In the genomic region with DNA sequence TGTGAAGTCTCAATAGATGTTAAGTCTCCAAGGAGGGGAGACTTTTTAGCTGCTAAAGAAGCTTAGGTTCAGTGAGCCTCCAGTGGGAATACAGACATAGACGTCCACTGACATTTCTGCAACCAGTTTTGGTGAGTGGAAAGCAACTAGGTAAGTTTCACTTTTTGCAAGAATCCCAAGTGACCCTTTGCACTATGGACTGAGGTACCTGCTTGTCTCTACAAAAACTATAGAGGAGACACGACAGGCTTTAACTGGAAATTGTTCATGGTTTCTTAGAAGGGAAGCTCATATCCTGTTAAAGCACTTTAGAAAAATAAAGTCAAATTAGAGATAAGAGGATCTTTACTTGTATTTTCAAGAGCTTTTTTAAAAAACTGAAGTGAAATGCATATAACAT, we compare ENCODE assay signal across 2 cellular contexts.
TF ChIP-seq lines count a peak whose summit lies in the region.

No MANE protein-coding gene starts in this region.

TF ChIP-seq in GM12878, 131 proteins besides CTCF, POLR2A, EP300 and RAD21 (continues in another document):
- TF ChIP-seq HDGF (IDR thresholded peaks at IDR 0.05) (no peak), ZSCAN29 (IDR thresholded peaks at IDR 0.05) (no peak), RUNX3 (IDR thresholded peaks at IDR 0.05; ENCODE audit: low read length) (no peak), MTA3 (IDR thresholded peaks at IDR 0.05; ENCODE audit: borderline replicate concordance, low read length) (no peak), IKZF2 (IDR thresholded peaks at IDR 0.05) (no peak), CREB1 (IDR thresholded peaks at IDR 0.05; ENCODE audit: low read depth) (no peak), ZNF592 (IDR thresholded peaks at IDR 0.05) (no peak), CUX1 (IDR thresholded peaks at IDR 0.05; ENCODE audit: insufficient replicate concordance, low read depth, low read length) (no peak), JUND (IDR thresholded peaks at IDR 0.05; ENCODE audit: low read depth, low read length) (no peak), GABPA (IDR thresholded peaks at IDR 0.05; ENCODE audit: low read depth) (no peak)
- TF ChIP-seq, protein P1, sequence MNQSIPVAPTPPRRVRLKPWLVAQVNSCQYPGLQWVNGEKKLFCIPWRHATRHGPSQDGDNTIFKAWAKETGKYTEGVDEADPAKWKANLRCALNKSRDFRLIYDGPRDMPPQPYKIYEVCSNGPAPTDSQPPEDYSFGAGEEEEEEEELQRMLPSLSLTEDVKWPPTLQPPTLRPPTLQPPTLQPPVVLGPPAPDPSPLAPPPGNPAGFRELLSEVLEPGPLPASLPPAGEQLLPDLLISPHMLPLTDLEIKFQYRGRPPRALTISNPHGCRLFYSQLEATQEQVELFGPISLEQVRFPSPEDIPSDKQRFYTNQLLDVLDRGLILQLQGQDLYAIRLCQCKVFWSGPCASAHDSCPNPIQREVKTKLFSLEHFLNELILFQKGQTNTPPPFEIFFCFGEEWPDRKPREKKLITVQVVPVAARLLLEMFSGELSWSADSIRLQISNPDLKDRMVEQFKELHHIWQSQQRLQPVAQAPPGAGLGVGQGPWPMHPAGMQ (IDR thresholded peaks at IDR 0.05; ENCODE audit: borderline replicate concordance) = no peak

TF ChIP-seq in SK-N-SH treated with all-trans-retinoic acid at 6 μM for 48 hours, 23 proteins besides CTCF, POLR2A, EP300 and RAD21:
- TF ChIP-seq ZC3H10 (CRISPR knock-in tag; IDR thresholded peaks at IDR 0.05) (no peak), RARB (CRISPR knock-in tag; IDR thresholded peaks at IDR 0.05) (no peak), BACH2 (CRISPR knock-in tag; IDR thresholded peaks at IDR 0.05; ENCODE audit: borderline replicate concordance) (no peak), CSDC2 (CRISPR knock-in tag; IDR thresholded peaks at IDR 0.05) (no peak), ZFP30 (CRISPR knock-in tag; IDR thresholded peaks at IDR 0.05) (no peak), TOX (CRISPR knock-in tag; IDR thresholded peaks at IDR 0.05; ENCODE audit: borderline replicate concordance) (no peak), ZNF70 (CRISPR knock-in tag; IDR thresholded peaks at IDR 0.05) (no peak), PPARA (CRISPR knock-in tag; IDR thresholded peaks at IDR 0.05; ENCODE audit: borderline replicate concordance) (no peak), GLIS3 (CRISPR knock-in tag; IDR thresholded peaks at IDR 0.05) (no peak), TCF4 (CRISPR knock-in tag; IDR thresholded peaks at IDR 0.05; ENCODE audit: borderline replicate concordance) (no peak), CREB5 (CRISPR knock-in tag; IDR thresholded peaks at IDR 0.05; ENCODE audit: low read depth) (no peak), ARNTL (CRISPR knock-in tag; IDR thresholded peaks at IDR 0.05; ENCODE audit: borderline replicate concordance, low read depth) (no peak), POU6F1 (CRISPR knock-in tag; IDR thresholded peaks at IDR 0.05; ENCODE audit: borderline replicate concordance, low read depth) (no peak), ESRRG (CRISPR knock-in tag; IDR thresholded peaks at IDR 0.05) (no peak), ISL1 (CRISPR knock-in tag; IDR thresholded peaks at IDR 0.05) (no peak), OSR1 (CRISPR knock-in tag; IDR thresholded peaks at IDR 0.05) (no peak), SNAI2 (CRISPR knock-in tag; IDR thresholded peaks at IDR 0.05) (no peak)
- TF ChIP-seq, protein P2, sequence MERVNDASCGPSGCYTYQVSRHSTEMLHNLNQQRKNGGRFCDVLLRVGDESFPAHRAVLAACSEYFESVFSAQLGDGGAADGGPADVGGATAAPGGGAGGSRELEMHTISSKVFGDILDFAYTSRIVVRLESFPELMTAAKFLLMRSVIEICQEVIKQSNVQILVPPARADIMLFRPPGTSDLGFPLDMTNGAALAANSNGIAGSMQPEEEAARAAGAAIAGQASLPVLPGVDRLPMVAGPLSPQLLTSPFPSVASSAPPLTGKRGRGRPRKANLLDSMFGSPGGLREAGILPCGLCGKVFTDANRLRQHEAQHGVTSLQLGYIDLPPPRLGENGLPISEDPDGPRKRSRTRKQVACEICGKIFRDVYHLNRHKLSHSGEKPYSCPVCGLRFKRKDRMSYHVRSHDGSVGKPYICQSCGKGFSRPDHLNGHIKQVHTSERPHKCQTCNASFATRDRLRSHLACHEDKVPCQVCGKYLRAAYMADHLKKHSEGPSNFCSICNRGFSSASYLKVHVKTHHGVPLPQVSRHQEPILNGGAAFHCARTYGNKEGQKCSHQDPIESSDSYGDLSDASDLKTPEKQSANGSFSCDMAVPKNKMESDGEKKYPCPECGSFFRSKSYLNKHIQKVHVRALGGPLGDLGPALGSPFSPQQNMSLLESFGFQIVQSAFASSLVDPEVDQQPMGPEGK (CRISPR knock-in tag; IDR thresholded peaks at IDR 0.05; ENCODE audit: borderline replicate concordance) = no peak
- TF ChIP-seq, protein P3, sequence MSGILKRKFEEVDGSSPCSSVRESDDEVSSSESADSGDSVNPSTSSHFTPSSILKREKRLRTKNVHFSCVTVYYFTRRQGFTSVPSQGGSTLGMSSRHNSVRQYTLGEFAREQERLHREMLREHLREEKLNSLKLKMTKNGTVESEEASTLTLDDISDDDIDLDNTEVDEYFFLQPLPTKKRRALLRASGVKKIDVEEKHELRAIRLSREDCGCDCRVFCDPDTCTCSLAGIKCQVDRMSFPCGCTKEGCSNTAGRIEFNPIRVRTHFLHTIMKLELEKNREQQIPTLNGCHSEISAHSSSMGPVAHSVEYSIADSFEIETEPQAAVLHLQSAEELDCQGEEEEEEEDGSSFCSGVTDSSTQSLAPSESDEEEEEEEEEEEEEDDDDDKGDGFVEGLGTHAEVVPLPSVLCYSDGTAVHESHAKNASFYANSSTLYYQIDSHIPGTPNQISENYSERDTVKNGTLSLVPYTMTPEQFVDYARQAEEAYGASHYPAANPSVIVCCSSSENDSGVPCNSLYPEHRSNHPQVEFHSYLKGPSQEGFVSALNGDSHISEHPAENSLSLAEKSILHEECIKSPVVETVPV (CRISPR knock-in tag; IDR thresholded peaks at IDR 0.05) = no peak
